3 cellular contexts compared by ENCODE assay signal in the genomic region with DNA sequence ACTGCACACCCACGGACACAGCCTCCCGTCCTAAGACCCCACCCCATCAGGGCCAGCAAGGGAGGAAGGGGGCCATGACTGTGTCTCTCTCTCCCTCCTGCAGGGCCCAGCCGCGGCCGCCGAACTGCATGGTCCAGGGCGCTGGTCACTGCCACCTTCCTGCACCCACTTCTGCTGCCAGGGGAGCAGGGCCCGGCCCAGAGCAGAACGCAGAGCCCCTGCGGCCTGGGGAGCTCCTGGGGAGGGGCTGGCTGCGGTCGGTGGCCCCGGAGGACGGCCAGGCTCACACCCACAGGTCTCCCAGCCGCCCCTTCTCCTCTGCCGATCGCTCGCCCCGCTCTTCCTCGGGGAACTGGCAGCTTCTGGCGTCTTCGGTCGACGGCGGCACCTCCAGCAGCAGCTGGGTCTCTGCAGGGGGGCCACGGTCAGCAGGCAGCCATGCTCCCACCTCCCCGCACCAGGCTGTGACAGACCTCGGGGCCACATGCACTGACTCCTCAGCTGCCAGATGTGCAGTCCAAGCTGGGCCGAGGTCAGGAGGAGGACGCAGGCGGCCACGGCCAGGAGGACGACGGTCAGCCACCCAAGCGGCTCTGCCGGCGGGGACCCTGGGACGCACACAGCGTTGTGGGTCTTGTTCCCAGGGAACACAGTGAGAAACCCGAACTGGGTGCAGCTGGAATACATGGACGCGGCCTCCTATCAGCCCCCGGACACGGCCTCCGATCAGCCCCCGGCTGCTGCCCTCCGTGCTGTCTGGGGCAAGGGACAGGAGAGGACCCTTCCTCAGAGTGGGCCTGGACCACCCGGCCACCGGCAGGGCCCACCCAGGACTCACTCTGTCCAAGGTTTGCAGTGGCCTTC.
TF ChIP-seq lines count a peak whose summit lies in the region.

No MANE protein-coding gene starts in this region.

TF ChIP-seq in SK-N-SH, 30 proteins besides CTCF, POLR2A, EP300 and RAD21:
- TF ChIP-seq RXRA (IDR thresholded peaks at IDR 0.05; ENCODE audit: borderline replicate concordance, low read depth) (no peak), NFIC (IDR thresholded peaks at IDR 0.05; ENCODE audit: borderline replicate concordance) (no peak), GATA2 (CRISPR knock-in tag; IDR thresholded peaks at IDR 0.05) (no peak), RCOR1 (IDR thresholded peaks at IDR 0.05; ENCODE audit: low read length) (no peak), NRF1 (IDR thresholded peaks at IDR 0.05; ENCODE audit: low read depth, low read length) (no peak), YY1 (IDR thresholded peaks at IDR 0.05; ENCODE audit: low read depth) (no peak)

TF ChIP-seq in SK-N-SH treated with all-trans-retinoic acid at 6 μM for 48 hours, 23 proteins besides CTCF, POLR2A, EP300 and RAD21:
- TF ChIP-seq, protein P1, sequence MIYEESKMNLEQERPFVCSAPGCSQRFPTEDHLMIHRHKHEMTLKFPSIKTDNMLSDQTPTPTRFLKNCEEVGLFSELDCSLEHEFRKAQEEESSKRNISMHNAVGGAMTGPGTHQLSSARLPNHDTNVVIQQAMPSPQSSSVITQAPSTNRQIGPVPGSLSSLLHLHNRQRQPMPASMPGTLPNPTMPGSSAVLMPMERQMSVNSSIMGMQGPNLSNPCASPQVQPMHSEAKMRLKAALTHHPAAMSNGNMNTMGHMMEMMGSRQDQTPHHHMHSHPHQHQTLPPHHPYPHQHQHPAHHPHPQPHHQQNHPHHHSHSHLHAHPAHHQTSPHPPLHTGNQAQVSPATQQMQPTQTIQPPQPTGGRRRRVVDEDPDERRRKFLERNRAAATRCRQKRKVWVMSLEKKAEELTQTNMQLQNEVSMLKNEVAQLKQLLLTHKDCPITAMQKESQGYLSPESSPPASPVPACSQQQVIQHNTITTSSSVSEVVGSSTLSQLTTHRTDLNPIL (CRISPR knock-in tag; IDR thresholded peaks at IDR 0.05; ENCODE audit: low read depth) = no peak
- TF ChIP-seq ISL1 (CRISPR knock-in tag; IDR thresholded peaks at IDR 0.05) (no peak), BACH2 (CRISPR knock-in tag; IDR thresholded peaks at IDR 0.05; ENCODE audit: borderline replicate concordance) (no peak), TCF4 (CRISPR knock-in tag; IDR thresholded peaks at IDR 0.05; ENCODE audit: borderline replicate concordance) (no peak), SNAI2 (CRISPR knock-in tag; IDR thresholded peaks at IDR 0.05) (no peak), ZNF8 (CRISPR knock-in tag; IDR thresholded peaks at IDR 0.05) (no peak), RARB (CRISPR knock-in tag; IDR thresholded peaks at IDR 0.05) (no peak), CSDC2 (CRISPR knock-in tag; IDR thresholded peaks at IDR 0.05) (no peak), ARNTL (CRISPR knock-in tag; IDR thresholded peaks at IDR 0.05; ENCODE audit: borderline replicate concordance, low read depth) (no peak), ZNF565 (CRISPR knock-in tag; conservative IDR thresholded peaks at IDR 0.05; ENCODE audit: low read depth) (no peak), TOX (CRISPR knock-in tag; IDR thresholded peaks at IDR 0.05; ENCODE audit: borderline replicate concordance) (no peak), ZNF70 (CRISPR knock-in tag; IDR thresholded peaks at IDR 0.05) (no peak)
- TF ChIP-seq, protein P2, sequence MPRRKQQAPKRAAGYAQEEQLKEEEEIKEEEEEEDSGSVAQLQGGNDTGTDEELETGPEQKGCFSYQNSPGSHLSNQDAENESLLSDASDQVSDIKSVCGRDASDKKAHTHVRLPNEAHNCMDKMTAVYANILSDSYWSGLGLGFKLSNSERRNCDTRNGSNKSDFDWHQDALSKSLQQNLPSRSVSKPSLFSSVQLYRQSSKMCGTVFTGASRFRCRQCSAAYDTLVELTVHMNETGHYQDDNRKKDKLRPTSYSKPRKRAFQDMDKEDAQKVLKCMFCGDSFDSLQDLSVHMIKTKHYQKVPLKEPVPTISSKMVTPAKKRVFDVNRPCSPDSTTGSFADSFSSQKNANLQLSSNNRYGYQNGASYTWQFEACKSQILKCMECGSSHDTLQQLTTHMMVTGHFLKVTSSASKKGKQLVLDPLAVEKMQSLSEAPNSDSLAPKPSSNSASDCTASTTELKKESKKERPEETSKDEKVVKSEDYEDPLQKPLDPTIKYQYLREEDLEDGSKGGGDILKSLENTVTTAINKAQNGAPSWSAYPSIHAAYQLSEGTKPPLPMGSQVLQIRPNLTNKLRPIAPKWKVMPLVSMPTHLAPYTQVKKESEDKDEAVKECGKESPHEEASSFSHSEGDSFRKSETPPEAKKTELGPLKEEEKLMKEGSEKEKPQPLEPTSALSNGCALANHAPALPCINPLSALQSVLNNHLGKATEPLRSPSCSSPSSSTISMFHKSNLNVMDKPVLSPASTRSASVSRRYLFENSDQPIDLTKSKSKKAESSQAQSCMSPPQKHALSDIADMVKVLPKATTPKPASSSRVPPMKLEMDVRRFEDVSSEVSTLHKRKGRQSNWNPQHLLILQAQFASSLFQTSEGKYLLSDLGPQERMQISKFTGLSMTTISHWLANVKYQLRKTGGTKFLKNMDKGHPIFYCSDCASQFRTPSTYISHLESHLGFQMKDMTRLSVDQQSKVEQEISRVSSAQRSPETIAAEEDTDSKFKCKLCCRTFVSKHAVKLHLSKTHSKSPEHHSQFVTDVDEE (CRISPR knock-in tag; IDR thresholded peaks at IDR 0.05) = no peak
- TF ChIP-seq, protein P3, sequence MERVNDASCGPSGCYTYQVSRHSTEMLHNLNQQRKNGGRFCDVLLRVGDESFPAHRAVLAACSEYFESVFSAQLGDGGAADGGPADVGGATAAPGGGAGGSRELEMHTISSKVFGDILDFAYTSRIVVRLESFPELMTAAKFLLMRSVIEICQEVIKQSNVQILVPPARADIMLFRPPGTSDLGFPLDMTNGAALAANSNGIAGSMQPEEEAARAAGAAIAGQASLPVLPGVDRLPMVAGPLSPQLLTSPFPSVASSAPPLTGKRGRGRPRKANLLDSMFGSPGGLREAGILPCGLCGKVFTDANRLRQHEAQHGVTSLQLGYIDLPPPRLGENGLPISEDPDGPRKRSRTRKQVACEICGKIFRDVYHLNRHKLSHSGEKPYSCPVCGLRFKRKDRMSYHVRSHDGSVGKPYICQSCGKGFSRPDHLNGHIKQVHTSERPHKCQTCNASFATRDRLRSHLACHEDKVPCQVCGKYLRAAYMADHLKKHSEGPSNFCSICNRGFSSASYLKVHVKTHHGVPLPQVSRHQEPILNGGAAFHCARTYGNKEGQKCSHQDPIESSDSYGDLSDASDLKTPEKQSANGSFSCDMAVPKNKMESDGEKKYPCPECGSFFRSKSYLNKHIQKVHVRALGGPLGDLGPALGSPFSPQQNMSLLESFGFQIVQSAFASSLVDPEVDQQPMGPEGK (CRISPR knock-in tag; IDR thresholded peaks at IDR 0.05; ENCODE audit: borderline replicate concordance) = no peak
- TF ChIP-seq, protein P4, sequence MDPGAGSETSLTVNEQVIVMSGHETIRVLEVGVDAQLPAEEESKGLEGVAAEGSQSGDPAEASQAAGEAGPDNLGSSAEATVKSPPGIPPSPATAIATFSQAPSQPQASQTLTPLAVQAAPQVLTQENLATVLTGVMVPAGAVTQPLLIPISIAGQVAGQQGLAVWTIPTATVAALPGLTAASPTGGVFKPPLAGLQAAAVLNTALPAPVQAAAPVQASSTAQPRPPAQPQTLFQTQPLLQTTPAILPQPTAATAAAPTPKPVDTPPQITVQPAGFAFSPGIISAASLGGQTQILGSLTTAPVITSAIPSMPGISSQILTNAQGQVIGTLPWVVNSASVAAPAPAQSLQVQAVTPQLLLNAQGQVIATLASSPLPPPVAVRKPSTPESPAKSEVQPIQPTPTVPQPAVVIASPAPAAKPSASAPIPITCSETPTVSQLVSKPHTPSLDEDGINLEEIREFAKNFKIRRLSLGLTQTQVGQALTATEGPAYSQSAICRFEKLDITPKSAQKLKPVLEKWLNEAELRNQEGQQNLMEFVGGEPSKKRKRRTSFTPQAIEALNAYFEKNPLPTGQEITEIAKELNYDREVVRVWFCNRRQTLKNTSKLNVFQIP (CRISPR knock-in tag; IDR thresholded peaks at IDR 0.05; ENCODE audit: borderline replicate concordance, low read depth) = no peak

TF ChIP-seq in GM12878, 131 proteins besides CTCF, POLR2A, EP300 and RAD21:
- TF ChIP-seq, protein P5, sequence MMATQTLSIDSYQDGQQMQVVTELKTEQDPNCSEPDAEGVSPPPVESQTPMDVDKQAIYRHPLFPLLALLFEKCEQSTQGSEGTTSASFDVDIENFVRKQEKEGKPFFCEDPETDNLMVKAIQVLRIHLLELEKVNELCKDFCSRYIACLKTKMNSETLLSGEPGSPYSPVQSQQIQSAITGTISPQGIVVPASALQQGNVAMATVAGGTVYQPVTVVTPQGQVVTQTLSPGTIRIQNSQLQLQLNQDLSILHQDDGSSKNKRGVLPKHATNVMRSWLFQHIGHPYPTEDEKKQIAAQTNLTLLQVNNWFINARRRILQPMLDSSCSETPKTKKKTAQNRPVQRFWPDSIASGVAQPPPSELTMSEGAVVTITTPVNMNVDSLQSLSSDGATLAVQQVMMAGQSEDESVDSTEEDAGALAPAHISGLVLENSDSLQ (IDR thresholded peaks at IDR 0.05) = no peak
- TF ChIP-seq, protein P6, sequence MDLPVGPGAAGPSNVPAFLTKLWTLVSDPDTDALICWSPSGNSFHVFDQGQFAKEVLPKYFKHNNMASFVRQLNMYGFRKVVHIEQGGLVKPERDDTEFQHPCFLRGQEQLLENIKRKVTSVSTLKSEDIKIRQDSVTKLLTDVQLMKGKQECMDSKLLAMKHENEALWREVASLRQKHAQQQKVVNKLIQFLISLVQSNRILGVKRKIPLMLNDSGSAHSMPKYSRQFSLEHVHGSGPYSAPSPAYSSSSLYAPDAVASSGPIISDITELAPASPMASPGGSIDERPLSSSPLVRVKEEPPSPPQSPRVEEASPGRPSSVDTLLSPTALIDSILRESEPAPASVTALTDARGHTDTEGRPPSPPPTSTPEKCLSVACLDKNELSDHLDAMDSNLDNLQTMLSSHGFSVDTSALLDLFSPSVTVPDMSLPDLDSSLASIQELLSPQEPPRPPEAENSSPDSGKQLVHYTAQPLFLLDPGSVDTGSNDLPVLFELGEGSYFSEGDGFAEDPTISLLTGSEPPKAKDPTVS (IDR thresholded peaks at IDR 0.05; ENCODE audit: low read depth, low read length) = no peak
- TF ChIP-seq BCL11A (IDR thresholded peaks at IDR 0.05; ENCODE audit: low read depth, low read length) (no peak), NR2C2 (IDR thresholded peaks at IDR 0.05; ENCODE audit: borderline replicate concordance, control insufficient read depth, insufficient read length, low read depth) (no peak), SPI1 (IDR thresholded peaks at IDR 0.05; ENCODE audit: borderline replicate concordance, insufficient read depth, low read depth, low read length) (no peak)
- TF ChIP-seq, protein P7, sequence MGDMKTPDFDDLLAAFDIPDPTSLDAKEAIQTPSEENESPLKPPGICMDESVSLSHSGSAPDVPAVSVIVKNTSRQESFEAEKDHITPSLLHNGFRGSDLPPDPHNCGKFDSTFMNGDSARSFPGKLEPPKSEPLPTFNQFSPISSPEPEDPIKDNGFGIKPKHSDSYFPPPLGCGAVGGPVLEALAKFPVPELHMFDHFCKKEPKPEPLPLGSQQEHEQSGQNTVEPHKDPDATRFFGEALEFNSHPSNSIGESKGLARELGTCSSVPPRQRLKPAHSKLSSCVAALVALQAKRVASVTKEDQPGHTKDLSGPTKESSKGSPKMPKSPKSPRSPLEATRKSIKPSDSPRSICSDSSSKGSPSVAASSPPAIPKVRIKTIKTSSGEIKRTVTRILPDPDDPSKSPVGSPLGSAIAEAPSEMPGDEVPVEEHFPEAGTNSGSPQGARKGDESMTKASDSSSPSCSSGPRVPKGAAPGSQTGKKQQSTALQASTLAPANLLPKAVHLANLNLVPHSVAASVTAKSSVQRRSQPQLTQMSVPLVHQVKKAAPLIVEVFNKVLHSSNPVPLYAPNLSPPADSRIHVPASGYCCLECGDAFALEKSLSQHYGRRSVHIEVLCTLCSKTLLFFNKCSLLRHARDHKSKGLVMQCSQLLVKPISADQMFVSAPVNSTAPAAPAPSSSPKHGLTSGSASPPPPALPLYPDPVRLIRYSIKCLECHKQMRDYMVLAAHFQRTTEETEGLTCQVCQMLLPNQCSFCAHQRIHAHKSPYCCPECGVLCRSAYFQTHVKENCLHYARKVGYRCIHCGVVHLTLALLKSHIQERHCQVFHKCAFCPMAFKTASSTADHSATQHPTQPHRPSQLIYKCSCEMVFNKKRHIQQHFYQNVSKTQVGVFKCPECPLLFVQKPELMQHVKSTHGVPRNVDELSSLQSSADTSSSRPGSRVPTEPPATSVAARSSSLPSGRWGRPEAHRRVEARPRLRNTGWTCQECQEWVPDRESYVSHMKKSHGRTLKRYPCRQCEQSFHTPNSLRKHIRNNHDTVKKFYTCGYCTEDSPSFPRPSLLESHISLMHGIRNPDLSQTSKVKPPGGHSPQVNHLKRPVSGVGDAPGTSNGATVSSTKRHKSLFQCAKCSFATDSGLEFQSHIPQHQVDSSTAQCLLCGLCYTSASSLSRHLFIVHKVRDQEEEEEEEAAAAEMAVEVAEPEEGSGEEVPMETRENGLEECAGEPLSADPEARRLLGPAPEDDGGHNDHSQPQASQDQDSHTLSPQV (IDR thresholded peaks at IDR 0.05) = no peak
- TF ChIP-seq, protein P8, sequence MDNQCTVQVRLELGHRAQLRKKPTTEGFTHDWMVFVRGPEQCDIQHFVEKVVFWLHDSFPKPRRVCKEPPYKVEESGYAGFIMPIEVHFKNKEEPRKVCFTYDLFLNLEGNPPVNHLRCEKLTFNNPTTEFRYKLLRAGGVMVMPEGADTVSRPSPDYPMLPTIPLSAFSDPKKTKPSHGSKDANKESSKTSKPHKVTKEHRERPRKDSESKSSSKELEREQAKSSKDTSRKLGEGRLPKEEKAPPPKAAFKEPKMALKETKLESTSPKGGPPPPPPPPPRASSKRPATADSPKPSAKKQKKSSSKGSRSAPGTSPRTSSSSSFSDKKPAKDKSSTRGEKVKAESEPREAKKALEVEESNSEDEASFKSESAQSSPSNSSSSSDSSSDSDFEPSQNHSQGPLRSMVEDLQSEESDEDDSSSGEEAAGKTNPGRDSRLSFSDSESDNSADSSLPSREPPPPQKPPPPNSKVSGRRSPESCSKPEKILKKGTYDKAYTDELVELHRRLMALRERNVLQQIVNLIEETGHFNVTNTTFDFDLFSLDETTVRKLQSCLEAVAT (IDR thresholded peaks at IDR 0.05) = 0 out of 2 replicates have a peak, but pooled peaks have one; percentile 37
